ENCODE assay signal across 10 cellular contexts in genomic region chr7:66758964-66759628, GRCh38. TPM values are rescaled to one million over a fixed set of nuclear protein-coding genes. Genes with fewer than 3 reads are reported as not detected.
A peak's percentile ranks its signal among the peaks of the same experiment; 100 is the strongest.
DNase-seq lines count a peak whose midpoint lies in the region; ATAC-seq and TF ChIP-seq lines count a peak whose summit lies in the region.
"Had no signal": no experiment of that assay in that cellular context is flagged by ENCODE, and none has a peak within 500 bp of the region (broad histone marks: within the 10 kb centered on the region; RNA-seq: fewer than 3 reads in every experiment).

No MANE protein-coding gene starts in this region.

- in situ Hi-C loops in KBM-7 (cut with MboI; ENCODE audit: low pct_unique_long_range_greater_than_20kb, low sequenced_read_pairs): no loop called here

- peaks cover 0 to 5% (median 4%) of the 10 kb centered on the region in 3 donors for H3K36me3 Mint-ChIP-seq in immature natural killer cell

- TF ChIP-seq EP300 in ovary (IDR thresholded peaks at IDR 0.05): no peak

- intact Hi-C loops in ovary (cut with DNase I): no loop called here

- H3K4me1 ChIP-seq in ovary (ENCODE audit: insufficient read depth): no peaks in the 10 kb centered on the region
- H3K4me1 ChIP-seq: colonic mucosa, prostate gland had no signal

- H3K27ac ChIP-seq in ovary: no peak overlapping the region
- H3K27ac ChIP-seq: colonic mucosa, prostate gland had no signal

- H3K27ac Mint-ChIP-seq in immature natural killer cell: peak overlapping the region; percentile 81 to 94 (median 87)

- peaks cover 58 to 77% of the 10 kb centered on the region in 2 donors for H3K4me1 Mint-ChIP-seq in immature natural killer cell

- no peaks in the 10 kb centered on the region for H3K27me3 ChIP-seq in ovary
- H3K27me3 ChIP-seq: colonic mucosa had no signal

- H3K27me3 Mint-ChIP-seq in immature natural killer cell (ENCODE audit: low read depth in 3 of 3): peaks cover 0 to 4% (median 2%) of the 10 kb centered on the region in 3 donors

- no peaks in the 10 kb centered on the region for H3K9me3 ChIP-seq in ovary
- H3K9me3 ChIP-seq: colonic mucosa, prostate gland had no signal

- H3K9me3 Mint-ChIP-seq in immature natural killer cell: no peaks in the 10 kb centered on the region

- TF ChIP-seq CTCF in ovary (IDR thresholded peaks at IDR 0.05): no peak

- no peaks in the 10 kb centered on the region for H3K36me3 ChIP-seq in ovary
- H3K36me3 ChIP-seq: colonic mucosa, prostate gland had no signal

- ATAC-seq in GM18499 (IDR thresholded peaks at IDR 0.05; ENCODE audit: insufficient read depth, unreplicated experiment) (peak; percentile 95), GM21576 (IDR thresholded peaks at IDR 0.05; ENCODE audit: unreplicated experiment) (peak; percentile 78)

- peak overlapping the region; percentile 26 to 78 (median 51) for H3K4me3 Mint-ChIP-seq in immature natural killer cell

- DNase-seq in KBM-7: peak; percentile 53
- DNase-seq in immature natural killer cell: peak; percentile 31 to 45 (median 44)
- no peak for DNase-seq in DMS153 treated with DMSO at 0.1 percent for 48 hours (lab: John Stamatoyannopoulos, UW; ENCODE audit: unreplicated experiment)
- no peak for DNase-seq in ovary
- DNase-seq in SW480 (ENCODE audit: low spot score): no peak
- no peak for DNase-seq in NCI-H146 (lab: John Stamatoyannopoulos, UW)
- DNase-seq: colonic mucosa had no signal

- no peak overlapping the region for H3K4me3 ChIP-seq in ovary
- H3K4me3 ChIP-seq: colonic mucosa, prostate gland had no signal

- WGBS in ovary, 3 donors: 93 to 96% (median 96%) methylated on average over 9 of the region's 9 CpGs

- no peak for TF ChIP-seq POLR2A in ovary (IDR thresholded peaks at IDR 0.05)

RNA-seq across cellular contexts. Expression of gene RABGEF1, which starts 18.6 kb away (rescaled TPM):
- polyA plus RNA-seq in immature natural killer cell (10 to 100 TPM; 13.8 to 30.3 (median 22.6) TPM), ovary (10 to 100 TPM; 13.1 to 28.0 TPM)
- 10 to 100 TPM; 22.2 to 29.9 (median 25.4) TPM for total RNA-seq in ovary

Comparison
In these comparisons a context has a peak if more than half of its experiments do, and no peak if none do; other contexts are left out.
1. DNase-seq: peak in KBM-7 (single experiment) and immature natural killer cell (3 of 3); none in DMS153 treated with DMSO at 0.1 percent for 48 hours (single experiment), ovary (0 of 5), SW480 (single experiment) and NCI-H146 (single experiment).